In genomic region chr3:20041197-20041780, GRCh38 we compare ENCODE assay signal across 8 cellular contexts. TPM values are rescaled to one million over a fixed set of nuclear protein-coding genes. Genes with fewer than 3 reads are reported as not detected.
DNase-seq lines count a peak whose midpoint lies in the region; ATAC-seq and TF ChIP-seq lines count a peak whose summit lies in the region.

No MANE protein-coding gene starts in this region.

- H3K9me3 Mint-ChIP-seq in neural crest cell: no peaks in the 10 kb centered on the region

- H3K36me3 Mint-ChIP-seq in neural crest cell (ENCODE audit: low read depth): no peaks in the 10 kb centered on the region

- ATAC-seq in GM21367 (IDR thresholded peaks at IDR 0.05; ENCODE audit: unreplicated experiment): peak; percentile 43

- H3K27ac ChIP-seq in stomach smooth muscle (ENCODE audit: low read length): peak overlapping the region; percentile 58

- TF ChIP-seq CTCF in foreskin fibroblast (IDR thresholded peaks at IDR 0.05; ENCODE audit: low read depth, low read length): no peak
- no peak for TF ChIP-seq CTCF in neural crest cell (conservative IDR thresholded peaks at IDR 0.05)

- H3K9me3 ChIP-seq in stomach smooth muscle (ENCODE audit: control insufficient read depth in 2 of 2, low read length in 2 of 2): no peaks in the 10 kb centered on the region

- no peak overlapping the region for H3K27ac Mint-ChIP-seq in neural crest cell (ENCODE audit: unreplicated experiment)

- H3K27me3 ChIP-seq in stomach smooth muscle (ENCODE audit: control insufficient read depth in 1 of 2, insufficient read depth in 2 of 2, low read length in 2 of 2): no peaks in the 10 kb centered on the region

- H3K4me3 ChIP-seq in foreskin fibroblast (ENCODE audit: low read depth in 1 of 2, low read length in 2 of 2) (peak overlapping the region; percentile 73 to 91), stomach smooth muscle (ENCODE audit: low read length in 2 of 2) (peak overlapping the region; percentile 91 to 94)

- DNase-seq in COR-L47 (lab: John Stamatoyannopoulos, UW): peak; percentile 49
- peak; percentile 80 for DNase-seq in HT1080 (ENCODE audit: low read depth)
- peak; percentile 84 for DNase-seq in RPMI7951 (ENCODE audit: low read depth)
- DNase-seq in activated gamma-delta T cell (lab: John Stamatoyannopoulos, UW): peak; percentile 36
- peak; percentile 73 to 84 for DNase-seq in foreskin fibroblast
- peak; percentile 69 for DNase-seq in neural crest cell (ENCODE audit: low read depth, low spot score)

- no peaks in the 10 kb centered on the region for H3K27me3 Mint-ChIP-seq in neural crest cell (ENCODE audit: low read depth)

- H3K36me3 ChIP-seq in stomach smooth muscle (ENCODE audit: control insufficient read depth in 2 of 2, insufficient read depth in 2 of 2, low read length in 2 of 2): no peaks in the 10 kb centered on the region

- peak overlapping the region; percentile 62 to 80 for H3K9ac ChIP-seq in stomach smooth muscle (ENCODE audit: low read length in 2 of 2)

- peaks cover 41% of the 10 kb centered on the region for H3K4me1 ChIP-seq in stomach smooth muscle (ENCODE audit: control insufficient read depth, insufficient read depth, low read length)

- peaks cover 27% of the 10 kb centered on the region for H3K4me1 Mint-ChIP-seq in neural crest cell

- H3K4me3 Mint-ChIP-seq in neural crest cell: peak overlapping the region; percentile 96

RNA-seq across cellular contexts. Expression of gene KAT2B, which starts 1.0 kb away (rescaled TPM):
- total RNA-seq in HT1080 (2014; rRNA removed; shearing (Covaris generic)): 10.2 and 16.7 TPM in 2 replicates
- polyA plus RNA-seq in HT1080 (2015; cell fraction: cytosol; rRNA removed): 10.6 and 13.4 TPM in 2 replicates
- 13.6 and 16.1 TPM in 2 replicates for polyA plus RNA-seq in HT1080 (2015; cell fraction: nucleus; rRNA removed)
- total RNA-seq in RPMI7951 (2014; rRNA removed; shearing (Covaris generic)): 11.3 and 13.1 TPM in 2 replicates
- total RNA-seq in neural crest cell: 12.2 and 13.3 TPM in 2 replicates

RNA-seq across cellular contexts. Expression of gene PP2D1, which starts 29.2 kb away (rescaled TPM):
- not detected in 2 replicates for total RNA-seq in HT1080 (2014; rRNA removed; shearing (Covaris generic))
- not detected in 2 replicates for polyA plus RNA-seq in HT1080 (2015; cell fraction: cytosol; rRNA removed)
- polyA plus RNA-seq in HT1080 (2015; cell fraction: nucleus; rRNA removed): not detected in 2 replicates
- total RNA-seq in RPMI7951 (2014; rRNA removed; shearing (Covaris generic)): not detected in 2 replicates
- not detected in 2 replicates for total RNA-seq in neural crest cell

Comparison
In these comparisons a context has a peak if more than half of its experiments do, and no peak if none do; other contexts are left out.
1. Peak in every context shown above with its lines: DNase-seq, ATAC-seq, H3K4me3 ChIP-seq and H3K27ac ChIP-seq.